In the genomic region with DNA sequence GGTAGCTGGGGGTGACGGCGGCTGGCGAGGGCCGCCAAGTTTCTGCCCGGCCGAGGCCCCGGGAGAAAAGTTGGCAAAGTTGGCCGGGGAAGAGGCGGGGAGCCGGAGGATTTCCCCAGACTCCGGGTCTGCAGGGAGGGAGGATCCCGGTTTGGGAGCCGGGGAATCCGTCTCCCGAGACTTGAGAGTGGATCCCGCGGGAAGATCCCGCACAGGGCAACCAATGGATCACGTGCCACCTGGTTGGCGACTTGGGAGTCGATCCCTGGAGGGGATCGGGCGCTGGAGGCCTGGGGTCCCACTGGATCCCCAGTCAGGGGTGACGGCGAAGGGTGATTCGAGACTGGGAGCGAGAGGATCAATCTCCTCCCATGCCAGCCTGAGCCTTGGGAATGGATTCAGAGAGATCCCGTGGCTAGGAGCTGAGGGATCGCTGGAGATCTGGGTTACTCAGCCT, we compare ENCODE assay signal across 8 cellular contexts.
DNase-seq lines count a peak whose midpoint lies in the region; ATAC-seq and TF ChIP-seq lines count a peak whose summit lies in the region.

No MANE protein-coding gene starts in this region.

- H3K36me3 Mint-ChIP-seq in memory B cell: peaks cover 1% of the 10 kb centered on the region

- DNase-seq in 8988T (peak; percentile 40), RWPE2 (ENCODE audit: low spot score) (peak; percentile 75), memory B cell (ENCODE audit: low spot score in 2 of 2) (peak in 1 of 2 donors; percentile 16), tibial artery (peak; percentile 35 to 77), NCI-H1436 treated with DMSO at 0.1 percent for 48 hours (lab: John Stamatoyannopoulos, UW) (no peak)
- DNase-seq in effector memory CD4-positive, alpha-beta T cell: no peak
- DNase-seq in central memory CD4-positive, alpha-beta T cell: no peak

- TF ChIP-seq CTCF in RWPE2 (IDR thresholded peaks at IDR 0.05; ENCODE audit: poor library complexity, severe bottlenecking) (no peak), tibial artery (IDR thresholded peaks at IDR 0.05) (no peak)

- H3K9me3 Mint-ChIP-seq in memory B cell: no peaks in the 10 kb centered on the region

- H3K27me3 Mint-ChIP-seq in memory B cell: peaks cover 32% of the 10 kb centered on the region

- no peak overlapping the region for H3K4me3 Mint-ChIP-seq in memory B cell

- H3K27ac Mint-ChIP-seq in memory B cell: peak overlapping the region; percentile 12

- H3K27ac ChIP-seq in RWPE2 (ENCODE audit: poor library complexity, severe bottlenecking) (peak overlapping the region; percentile 89), tibial artery (peak overlapping the region; percentile 64 to 71)
- H3K27ac ChIP-seq in effector memory CD4-positive, alpha-beta T cell (ENCODE audit: insufficient read depth, low read length, poor library complexity, severe bottlenecking): no peak overlapping the region

- intact Hi-C loops in tibial artery (cut with DNase I; ENCODE audit: low total_unique reads): loop anchor here (2.0 kb wide), 1 partner anchor 96 kb away; no protein-coding TSS in a partner anchor

- H3K4me3 ChIP-seq in RWPE2 (ENCODE audit: severe bottlenecking): peak overlapping the region; percentile 87
- peak overlapping the region; percentile 45 for H3K4me3 ChIP-seq in effector memory CD4-positive, alpha-beta T cell (ENCODE audit: insufficient read depth, low read depth, low read length, poor library complexity, severe bottlenecking)
- peak overlapping the region; percentile 63 to 73 for H3K4me3 ChIP-seq in tibial artery

- peak; percentile 6 for ATAC-seq in GM18907 (IDR thresholded peaks at IDR 0.05; ENCODE audit: unreplicated experiment)
- peak; percentile 59 for ATAC-seq in RWPE2 (ENCODE audit: low read depth)
- ATAC-seq in memory B cell (ENCODE audit: low read depth): no peak

- H3K36me3 ChIP-seq in RWPE2 (ENCODE audit: low read depth) (peaks cover 13% of the 10 kb centered on the region), tibial artery (no peaks in the 10 kb centered on the region)
- H3K36me3 ChIP-seq in effector memory CD4-positive, alpha-beta T cell (ENCODE audit: control insufficient read depth, insufficient read depth, low read length): no peaks in the 10 kb centered on the region

- no peaks in the 10 kb centered on the region for H3K9me3 ChIP-seq in RWPE2 (ENCODE audit: severe bottlenecking)
- no peaks in the 10 kb centered on the region for H3K9me3 ChIP-seq in effector memory CD4-positive, alpha-beta T cell (ENCODE audit: control insufficient read depth, low read length)
- no peaks in the 10 kb centered on the region for H3K9me3 ChIP-seq in tibial artery

- H3K27me3 ChIP-seq in RWPE2 (ENCODE audit: insufficient read depth, poor library complexity, severe bottlenecking) (no peaks in the 10 kb centered on the region), tibial artery (peaks cover 0 to 6% of the 10 kb centered on the region in 2 donors)
- H3K27me3 ChIP-seq in effector memory CD4-positive, alpha-beta T cell (replicated peaks; ENCODE audit: control insufficient read depth, insufficient read depth, low read length, poor library complexity, severe bottlenecking): peaks cover 21% of the 10 kb centered on the region

- H3K4me1 ChIP-seq in RWPE2 (ENCODE audit: insufficient read depth, poor library complexity, severe bottlenecking) (peaks cover 28% of the 10 kb centered on the region), tibial artery (peaks cover 0 to 44% (median 16%) of the 10 kb centered on the region in 4 donors)
- H3K4me1 ChIP-seq in effector memory CD4-positive, alpha-beta T cell (ENCODE audit: control insufficient read depth, insufficient read depth, low read length, poor library complexity, severe bottlenecking): peaks cover 6% of the 10 kb centered on the region

- peaks cover 4% of the 10 kb centered on the region for H3K4me1 Mint-ChIP-seq in memory B cell

Comparison
In these comparisons a context has a peak if more than half of its experiments do, and no peak if none do; other contexts are left out.
1. DNase-seq: peak in 8988T (single experiment), RWPE2 (single experiment) and tibial artery (2 of 2); none in effector memory CD4-positive, alpha-beta T cell (0 of 3), central memory CD4-positive, alpha-beta T cell (single experiment) and NCI-H1436 treated with DMSO at 0.1 percent for 48 hours (single experiment).
2. Peak in every context shown above with its lines, with median percentiles within 50 percentile points of each other: H3K4me3 ChIP-seq.